1 cellular context compared by ENCODE assay signal in the genomic region with DNA sequence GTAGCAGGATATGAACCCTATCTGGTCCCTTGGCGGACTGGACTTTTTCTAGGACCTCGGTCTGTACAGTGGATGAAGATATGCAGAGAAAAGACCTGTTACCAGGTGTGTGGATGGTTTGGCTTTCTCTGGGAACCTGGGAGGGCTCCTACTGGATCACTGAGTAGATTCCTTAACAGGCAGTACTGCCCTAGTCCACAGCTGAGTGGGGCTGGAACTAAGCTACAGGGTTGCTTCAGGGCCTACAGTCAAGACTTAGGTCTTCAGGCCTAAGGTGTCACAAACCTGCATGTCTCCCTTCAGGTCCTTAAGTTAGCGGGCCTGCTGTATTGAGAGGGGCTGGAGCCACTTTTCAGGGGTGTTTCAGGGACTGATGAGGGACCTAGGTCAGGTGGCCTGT.
TF ChIP-seq lines count a peak whose summit lies in the region.

No MANE protein-coding gene starts in this region.

TF ChIP-seq in GM23338, 12 proteins besides CTCF, POLR2A, EP300 and RAD21 (continued from another document):
- TF ChIP-seq, protein P1, sequence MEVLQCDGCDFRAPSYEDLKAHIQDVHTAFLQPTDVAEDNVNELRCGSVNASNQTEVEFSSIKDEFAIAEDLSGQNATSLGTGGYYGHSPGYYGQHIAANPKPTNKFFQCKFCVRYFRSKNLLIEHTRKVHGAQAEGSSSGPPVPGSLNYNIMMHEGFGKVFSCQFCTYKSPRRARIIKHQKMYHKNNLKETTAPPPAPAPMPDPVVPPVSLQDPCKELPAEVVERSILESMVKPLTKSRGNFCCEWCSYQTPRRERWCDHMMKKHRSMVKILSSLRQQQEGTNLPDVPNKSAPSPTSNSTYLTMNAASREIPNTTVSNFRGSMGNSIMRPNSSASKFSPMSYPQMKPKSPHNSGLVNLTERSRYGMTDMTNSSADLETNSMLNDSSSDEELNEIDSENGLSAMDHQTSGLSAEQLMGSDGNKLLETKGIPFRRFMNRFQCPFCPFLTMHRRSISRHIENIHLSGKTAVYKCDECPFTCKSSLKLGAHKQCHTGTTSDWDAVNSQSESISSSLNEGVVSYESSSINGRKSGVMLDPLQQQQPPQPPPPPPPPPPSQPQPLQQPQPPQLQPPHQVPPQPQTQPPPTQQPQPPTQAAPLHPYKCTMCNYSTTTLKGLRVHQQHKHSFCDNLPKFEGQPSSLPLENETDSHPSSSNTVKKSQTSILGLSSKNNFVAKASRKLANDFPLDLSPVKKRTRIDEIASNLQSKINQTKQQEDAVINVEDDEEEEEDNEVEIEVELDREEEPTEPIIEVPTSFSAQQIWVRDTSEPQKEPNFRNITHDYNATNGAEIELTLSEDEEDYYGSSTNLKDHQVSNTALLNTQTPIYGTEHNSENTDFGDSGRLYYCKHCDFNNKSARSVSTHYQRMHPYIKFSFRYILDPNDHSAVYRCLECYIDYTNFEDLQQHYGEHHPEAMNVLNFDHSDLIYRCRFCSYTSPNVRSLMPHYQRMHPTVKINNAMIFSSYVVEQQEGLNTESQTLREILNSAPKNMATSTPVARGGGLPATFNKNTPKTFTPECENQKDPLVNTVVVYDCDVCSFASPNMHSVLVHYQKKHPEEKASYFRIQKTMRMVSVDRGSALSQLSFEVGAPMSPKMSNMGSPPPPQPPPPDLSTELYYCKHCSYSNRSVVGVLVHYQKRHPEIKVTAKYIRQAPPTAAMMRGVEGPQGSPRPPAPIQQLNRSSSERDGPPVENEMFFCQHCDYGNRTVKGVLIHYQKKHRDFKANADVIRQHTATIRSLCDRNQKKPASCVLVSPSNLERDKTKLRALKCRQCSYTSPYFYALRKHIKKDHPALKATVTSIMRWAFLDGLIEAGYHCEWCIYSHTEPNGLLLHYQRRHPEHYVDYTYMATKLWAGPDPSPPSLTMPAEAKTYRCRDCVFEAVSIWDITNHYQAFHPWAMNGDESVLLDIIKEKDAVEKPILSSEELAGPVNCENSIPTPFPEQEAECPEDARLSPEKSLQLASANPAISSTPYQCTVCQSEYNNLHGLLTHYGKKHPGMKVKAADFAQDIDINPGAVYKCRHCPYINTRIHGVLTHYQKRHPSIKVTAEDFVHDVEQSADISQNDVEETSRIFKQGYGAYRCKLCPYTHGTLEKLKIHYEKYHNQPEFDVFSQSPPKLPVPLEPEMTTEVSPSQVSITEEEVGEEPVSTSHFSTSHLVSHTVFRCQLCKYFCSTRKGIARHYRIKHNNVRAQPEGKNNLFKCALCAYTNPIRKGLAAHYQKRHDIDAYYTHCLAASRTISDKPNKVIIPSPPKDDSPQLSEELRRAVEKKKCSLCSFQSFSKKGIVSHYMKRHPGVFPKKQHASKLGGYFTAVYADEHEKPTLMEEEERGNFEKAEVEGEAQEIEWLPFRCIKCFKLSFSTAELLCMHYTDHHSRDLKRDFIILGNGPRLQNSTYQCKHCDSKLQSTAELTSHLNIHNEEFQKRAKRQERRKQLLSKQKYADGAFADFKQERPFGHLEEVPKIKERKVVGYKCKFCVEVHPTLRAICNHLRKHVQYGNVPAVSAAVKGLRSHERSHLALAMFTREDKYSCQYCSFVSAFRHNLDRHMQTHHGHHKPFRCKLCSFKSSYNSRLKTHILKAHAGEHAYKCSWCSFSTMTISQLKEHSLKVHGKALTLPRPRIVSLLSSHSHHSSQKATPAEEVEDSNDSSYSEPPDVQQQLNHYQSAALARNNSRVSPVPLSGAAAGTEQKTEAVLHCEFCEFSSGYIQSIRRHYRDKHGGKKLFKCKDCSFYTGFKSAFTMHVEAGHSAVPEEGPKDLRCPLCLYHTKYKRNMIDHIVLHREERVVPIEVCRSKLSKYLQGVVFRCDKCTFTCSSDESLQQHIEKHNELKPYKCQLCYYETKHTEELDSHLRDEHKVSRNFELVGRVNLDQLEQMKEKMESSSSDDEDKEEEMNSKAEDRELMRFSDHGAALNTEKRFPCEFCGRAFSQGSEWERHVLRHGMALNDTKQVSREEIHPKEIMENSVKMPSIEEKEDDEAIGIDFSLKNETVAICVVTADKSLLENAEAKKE (CRISPR knock-in tag; IDR thresholded peaks at IDR 0.05) = no peak
- TF ChIP-seq STAT1 (IDR thresholded peaks at IDR 0.05; ENCODE audit: unreplicated experiment) (no peak), ZNF114 (CRISPR knock-in tag; IDR thresholded peaks at IDR 0.05) (no peak)
